Comparison of ENCODE assay signal across 15 cellular contexts in the genomic region with DNA sequence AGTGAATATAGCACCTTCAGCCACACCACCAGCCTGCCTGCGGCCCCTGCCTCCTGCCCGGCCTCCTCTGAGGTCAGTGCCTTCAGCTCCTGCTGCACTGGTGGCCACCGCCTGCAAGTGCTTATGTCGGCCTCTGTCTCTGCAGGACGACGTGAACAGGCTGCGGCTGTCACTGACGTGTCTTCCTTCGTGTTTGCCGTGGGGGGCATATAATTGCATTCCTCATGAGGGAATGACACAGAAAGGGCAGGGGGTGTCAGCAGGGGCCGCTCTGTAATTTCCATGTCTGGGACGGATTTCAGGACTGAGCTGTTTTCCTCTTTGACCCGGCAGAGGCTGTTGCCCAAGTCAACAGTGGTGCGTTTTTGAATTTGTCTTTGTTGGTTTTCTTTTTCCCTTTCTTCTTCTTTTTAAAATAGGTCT. TPM values are rescaled to one million over a fixed set of nuclear protein-coding genes. Genes with fewer than 3 reads are reported as not detected.
A peak's percentile ranks its signal among the peaks of the same experiment; 100 is the strongest.
DNase-seq lines count a peak whose midpoint lies in the region; ATAC-seq and TF ChIP-seq lines count a peak whose summit lies in the region.
"Had no signal": no experiment of that assay in that cellular context is flagged by ENCODE, and none has a peak within 500 bp of the region (broad histone marks: within the 10 kb centered on the region; RNA-seq: fewer than 3 reads in every experiment).

No MANE protein-coding gene starts in this region.

- intact Hi-C loops in CD4-positive, alpha-beta memory T cell (cut with micrococcal nuclease): loop anchor here (5.0 kb wide), 1 partner anchor 49 kb away; no protein-coding TSS in a partner anchor

- H3K27ac Mint-ChIP-seq in CD4-positive, alpha-beta memory T cell: peak overlapping the region; percentile 15 to 81 (median 75)
- H3K27ac Mint-ChIP-seq in T-cell: peak overlapping the region; percentile 61 to 84
- H3K27ac Mint-ChIP-seq in activated naive CD8-positive, alpha-beta T cell treated with anti-CD3 and anti-CD28 coated beads, Interleukin-2, amount 50 U/mL, for 24 hours: no peak overlapping the region

- CTCF ChIA-PET in CD4-positive, alpha-beta memory T cell (lab: Charles Lee; ENCODE audit: partially characterized antibody): interaction anchor here (1.3 kb wide), 1 partner anchor 69 kb away, joined by 3 read pairs; no protein-coding TSS in a partner anchor
- CTCF ChIA-PET in T-cell (lab: Charles Lee): no interaction called here

- no peak for DNase-seq in CD4-positive, alpha-beta memory T cell
- DNase-seq in T-cell (no peak), fibroblast of mammary gland (ENCODE audit: low read depth) (peak; percentile 13), osteoblast (ENCODE audit: insufficient read length, low spot score, missing footprints) (no peak), epidermal melanocyte (ENCODE audit: insufficient read length, low spot score) (no peak)
- no peak for DNase-seq in activated naive CD8-positive, alpha-beta T cell treated with anti-CD3 and anti-CD28 coated beads, Interleukin-2, amount 50 U/mL, for 24 hours
- DNase-seq: activated CD4-positive, alpha-beta T cell treated with anti-CD3 and anti-CD28 coated beads for 4 hours; AML-193; DMS79 treated with DMSO at 0.1 percent for 48 hours; mammary epithelial cell; NCI-H1048; NCI-H2171 treated with DMSO at 0.1 percent for 48 hours; SHP77 treated with DMSO at 0.1 percent for 48 hours had no signal

- peaks cover 81% of the 10 kb centered on the region for H3K4me1 ChIP-seq in CD4-positive, alpha-beta memory T cell (ENCODE audit: insufficient read depth, low read length)
- peaks cover 14% of the 10 kb centered on the region for H3K4me1 ChIP-seq in osteoblast (ENCODE audit: insufficient read depth, low read length)

- H3K9me3 Mint-ChIP-seq in CD4-positive, alpha-beta memory T cell: no peaks in the 10 kb centered on the region
- no peaks in the 10 kb centered on the region for H3K9me3 Mint-ChIP-seq in T-cell
- H3K9me3 Mint-ChIP-seq in activated naive CD8-positive, alpha-beta T cell treated with anti-CD3 and anti-CD28 coated beads, Interleukin-2, amount 50 U/mL, for 24 hours: no peaks in the 10 kb centered on the region

- H3K4me1 Mint-ChIP-seq in CD4-positive, alpha-beta memory T cell: peaks cover 56 to 86% (median 78%) of the 10 kb centered on the region in 4 donors
- H3K4me1 Mint-ChIP-seq in T-cell: peaks cover 80 to 94% (median 92%) of the 10 kb centered on the region in 3 donors
- H3K4me1 Mint-ChIP-seq in activated naive CD8-positive, alpha-beta T cell treated with anti-CD3 and anti-CD28 coated beads, Interleukin-2, amount 50 U/mL, for 24 hours: peaks cover 73% of the 10 kb centered on the region

- H3K4me2 ChIP-seq in osteoblast (ENCODE audit: insufficient read depth, low read length): peak overlapping the region; percentile 17

- H3K27me3 ChIP-seq in CD4-positive, alpha-beta memory T cell (ENCODE audit: insufficient read depth, low read length): no peaks in the 10 kb centered on the region
- H3K27me3 ChIP-seq in osteoblast (ENCODE audit: insufficient read depth, low read length): no peaks in the 10 kb centered on the region

- POLR2A ChIA-PET in CD4-positive, alpha-beta memory T cell (lab: Charles Lee; ENCODE audit: partially characterized antibody): interaction anchor here (0.8 kb wide), 1 partner anchor 21 kb away, joined by 3 read pairs; no protein-coding TSS in a partner anchor
- POLR2A ChIA-PET in T-cell (lab: Charles Lee): no interaction called here

- H3K27me3 Mint-ChIP-seq in CD4-positive, alpha-beta memory T cell: no peaks in the 10 kb centered on the region
- H3K27me3 Mint-ChIP-seq in T-cell: no peaks in the 10 kb centered on the region
- no peaks in the 10 kb centered on the region for H3K27me3 Mint-ChIP-seq in activated naive CD8-positive, alpha-beta T cell treated with anti-CD3 and anti-CD28 coated beads, Interleukin-2, amount 50 U/mL, for 24 hours

- H3K4me3 ChIP-seq in CD4-positive, alpha-beta memory T cell (ENCODE audit: low read length in 2 of 2): no peak overlapping the region
- H3K4me3 ChIP-seq in fibroblast of mammary gland (ENCODE audit: control insufficient read depth, low read depth, low read length): no peak overlapping the region
- H3K4me3 ChIP-seq in osteoblast (ENCODE audit: insufficient read depth, low read length): no peak overlapping the region

- no peak overlapping the region for H2AFZ ChIP-seq in osteoblast (ENCODE audit: low read length)

- peaks cover 7 to 12% of the 10 kb centered on the region in 2 donors for H3K36me3 Mint-ChIP-seq in CD4-positive, alpha-beta memory T cell
- peaks cover 24% of the 10 kb centered on the region for H3K36me3 Mint-ChIP-seq in T-cell
- H3K36me3 Mint-ChIP-seq in activated naive CD8-positive, alpha-beta T cell treated with anti-CD3 and anti-CD28 coated beads, Interleukin-2, amount 50 U/mL, for 24 hours (ENCODE audit: low read depth): peaks cover 10% of the 10 kb centered on the region

- peaks cover 52% of the 10 kb centered on the region for H3K79me2 ChIP-seq in osteoblast (ENCODE audit: insufficient read depth, low read length)

- H4K20me1 ChIP-seq in osteoblast (ENCODE audit: insufficient read depth, low read length): peaks cover 41% of the 10 kb centered on the region

- no peak for TF ChIP-seq CTCF in fibroblast of mammary gland (conservative IDR thresholded peaks at IDR 0.05; ENCODE audit: control insufficient read depth, insufficient read depth, low read depth, low read length)
- no peak for TF ChIP-seq CTCF in osteoblast (IDR thresholded peaks at IDR 0.05; ENCODE audit: extremely low read depth, low read depth, low read length)

- H3K4me3 Mint-ChIP-seq in CD4-positive, alpha-beta memory T cell: peak overlapping the region in 2 of 8 donors; percentile 31 to 39
- H3K4me3 Mint-ChIP-seq in T-cell: no peak overlapping the region
- H3K4me3 Mint-ChIP-seq in activated naive CD8-positive, alpha-beta T cell treated with anti-CD3 and anti-CD28 coated beads, Interleukin-2, amount 50 U/mL, for 24 hours: no peak overlapping the region

- no peak for ATAC-seq in T-cell (replicated peaks in 1 of 4)
- no peak for ATAC-seq in GM21576 (IDR thresholded peaks at IDR 0.05; ENCODE audit: unreplicated experiment)
- no peak for ATAC-seq in GM21619 (IDR thresholded peaks at IDR 0.05; ENCODE audit: unreplicated experiment)
- no peak for ATAC-seq in activated naive CD8-positive, alpha-beta T cell treated with anti-CD3 and anti-CD28 coated beads, Interleukin-2, amount 50 U/mL, for 24 hours

- no peaks in the 10 kb centered on the region for H3K9me3 ChIP-seq in CD4-positive, alpha-beta memory T cell (ENCODE audit: control insufficient read depth in 1 of 2, low read length in 2 of 2)
- no peaks in the 10 kb centered on the region for H3K9me3 ChIP-seq in osteoblast (ENCODE audit: low read depth, low read length)

- H3K36me3 ChIP-seq in CD4-positive, alpha-beta memory T cell (ENCODE audit: insufficient read depth, low read length): no peaks in the 10 kb centered on the region
- no peaks in the 10 kb centered on the region for H3K36me3 ChIP-seq in osteoblast (ENCODE audit: insufficient read depth, low read length)

- no peak overlapping the region for H3K27ac ChIP-seq in CD4-positive, alpha-beta memory T cell (ENCODE audit: low read depth, low read length)
- H3K27ac ChIP-seq in osteoblast (ENCODE audit: low read depth, low read length): peak overlapping the region; percentile 11

RNA-seq across cellular contexts. Expression of a gene that starts 28.5 kb away (rescaled TPM):
- total RNA-seq in CD4-positive, alpha-beta memory T cell: 10 to 100 TPM; 33.2 to 36.4 TPM
- under 1 TPM in 1 of 2 donors, not detected in 1; 0.84 TPM for polyA plus RNA-seq in CD4-positive, alpha-beta memory T cell
- total RNA-seq in T-cell: 10 to 100 TPM; 39.8 to 55.9 (median 42.6) TPM
- total RNA-seq in osteoblast: 6.2 and 8.3 TPM in 2 replicates
